ENCODE assay signal across 1 cellular context in genomic region chr14:102200690-102201368, GRCh38.
TF ChIP-seq lines count a peak whose summit lies in the region.

No MANE protein-coding gene starts in this region.

TF ChIP-seq in H1, 55 proteins besides CTCF, POLR2A, EP300 and RAD21 (continued from another document):
- TF ChIP-seq, protein P1, sequence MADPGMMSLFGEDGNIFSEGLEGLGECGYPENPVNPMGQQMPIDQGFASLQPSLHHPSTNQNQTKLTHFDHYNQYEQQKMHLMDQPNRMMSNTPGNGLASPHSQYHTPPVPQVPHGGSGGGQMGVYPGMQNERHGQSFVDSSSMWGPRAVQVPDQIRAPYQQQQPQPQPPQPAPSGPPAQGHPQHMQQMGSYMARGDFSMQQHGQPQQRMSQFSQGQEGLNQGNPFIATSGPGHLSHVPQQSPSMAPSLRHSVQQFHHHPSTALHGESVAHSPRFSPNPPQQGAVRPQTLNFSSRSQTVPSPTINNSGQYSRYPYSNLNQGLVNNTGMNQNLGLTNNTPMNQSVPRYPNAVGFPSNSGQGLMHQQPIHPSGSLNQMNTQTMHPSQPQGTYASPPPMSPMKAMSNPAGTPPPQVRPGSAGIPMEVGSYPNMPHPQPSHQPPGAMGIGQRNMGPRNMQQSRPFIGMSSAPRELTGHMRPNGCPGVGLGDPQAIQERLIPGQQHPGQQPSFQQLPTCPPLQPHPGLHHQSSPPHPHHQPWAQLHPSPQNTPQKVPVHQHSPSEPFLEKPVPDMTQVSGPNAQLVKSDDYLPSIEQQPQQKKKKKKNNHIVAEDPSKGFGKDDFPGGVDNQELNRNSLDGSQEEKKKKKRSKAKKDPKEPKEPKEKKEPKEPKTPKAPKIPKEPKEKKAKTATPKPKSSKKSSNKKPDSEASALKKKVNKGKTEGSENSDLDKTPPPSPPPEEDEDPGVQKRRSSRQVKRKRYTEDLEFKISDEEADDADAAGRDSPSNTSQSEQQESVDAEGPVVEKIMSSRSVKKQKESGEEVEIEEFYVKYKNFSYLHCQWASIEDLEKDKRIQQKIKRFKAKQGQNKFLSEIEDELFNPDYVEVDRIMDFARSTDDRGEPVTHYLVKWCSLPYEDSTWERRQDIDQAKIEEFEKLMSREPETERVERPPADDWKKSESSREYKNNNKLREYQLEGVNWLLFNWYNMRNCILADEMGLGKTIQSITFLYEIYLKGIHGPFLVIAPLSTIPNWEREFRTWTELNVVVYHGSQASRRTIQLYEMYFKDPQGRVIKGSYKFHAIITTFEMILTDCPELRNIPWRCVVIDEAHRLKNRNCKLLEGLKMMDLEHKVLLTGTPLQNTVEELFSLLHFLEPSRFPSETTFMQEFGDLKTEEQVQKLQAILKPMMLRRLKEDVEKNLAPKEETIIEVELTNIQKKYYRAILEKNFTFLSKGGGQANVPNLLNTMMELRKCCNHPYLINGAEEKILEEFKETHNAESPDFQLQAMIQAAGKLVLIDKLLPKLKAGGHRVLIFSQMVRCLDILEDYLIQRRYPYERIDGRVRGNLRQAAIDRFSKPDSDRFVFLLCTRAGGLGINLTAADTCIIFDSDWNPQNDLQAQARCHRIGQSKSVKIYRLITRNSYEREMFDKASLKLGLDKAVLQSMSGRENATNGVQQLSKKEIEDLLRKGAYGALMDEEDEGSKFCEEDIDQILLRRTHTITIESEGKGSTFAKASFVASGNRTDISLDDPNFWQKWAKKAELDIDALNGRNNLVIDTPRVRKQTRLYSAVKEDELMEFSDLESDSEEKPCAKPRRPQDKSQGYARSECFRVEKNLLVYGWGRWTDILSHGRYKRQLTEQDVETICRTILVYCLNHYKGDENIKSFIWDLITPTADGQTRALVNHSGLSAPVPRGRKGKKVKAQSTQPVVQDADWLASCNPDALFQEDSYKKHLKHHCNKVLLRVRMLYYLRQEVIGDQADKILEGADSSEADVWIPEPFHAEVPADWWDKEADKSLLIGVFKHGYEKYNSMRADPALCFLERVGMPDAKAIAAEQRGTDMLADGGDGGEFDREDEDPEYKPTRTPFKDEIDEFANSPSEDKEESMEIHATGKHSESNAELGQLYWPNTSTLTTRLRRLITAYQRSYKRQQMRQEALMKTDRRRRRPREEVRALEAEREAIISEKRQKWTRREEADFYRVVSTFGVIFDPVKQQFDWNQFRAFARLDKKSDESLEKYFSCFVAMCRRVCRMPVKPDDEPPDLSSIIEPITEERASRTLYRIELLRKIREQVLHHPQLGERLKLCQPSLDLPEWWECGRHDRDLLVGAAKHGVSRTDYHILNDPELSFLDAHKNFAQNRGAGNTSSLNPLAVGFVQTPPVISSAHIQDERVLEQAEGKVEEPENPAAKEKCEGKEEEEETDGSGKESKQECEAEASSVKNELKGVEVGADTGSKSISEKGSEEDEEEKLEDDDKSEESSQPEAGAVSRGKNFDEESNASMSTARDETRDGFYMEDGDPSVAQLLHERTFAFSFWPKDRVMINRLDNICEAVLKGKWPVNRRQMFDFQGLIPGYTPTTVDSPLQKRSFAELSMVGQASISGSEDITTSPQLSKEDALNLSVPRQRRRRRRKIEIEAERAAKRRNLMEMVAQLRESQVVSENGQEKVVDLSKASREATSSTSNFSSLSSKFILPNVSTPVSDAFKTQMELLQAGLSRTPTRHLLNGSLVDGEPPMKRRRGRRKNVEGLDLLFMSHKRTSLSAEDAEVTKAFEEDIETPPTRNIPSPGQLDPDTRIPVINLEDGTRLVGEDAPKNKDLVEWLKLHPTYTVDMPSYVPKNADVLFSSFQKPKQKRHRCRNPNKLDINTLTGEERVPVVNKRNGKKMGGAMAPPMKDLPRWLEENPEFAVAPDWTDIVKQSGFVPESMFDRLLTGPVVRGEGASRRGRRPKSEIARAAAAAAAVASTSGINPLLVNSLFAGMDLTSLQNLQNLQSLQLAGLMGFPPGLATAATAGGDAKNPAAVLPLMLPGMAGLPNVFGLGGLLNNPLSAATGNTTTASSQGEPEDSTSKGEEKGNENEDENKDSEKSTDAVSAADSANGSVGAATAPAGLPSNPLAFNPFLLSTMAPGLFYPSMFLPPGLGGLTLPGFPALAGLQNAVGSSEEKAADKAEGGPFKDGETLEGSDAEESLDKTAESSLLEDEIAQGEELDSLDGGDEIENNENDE (IDR thresholded peaks at IDR 0.05; ENCODE audit: insufficient replicate concordance, low read length), result no peak
- no peak for TF ChIP-seq RXRA (IDR thresholded peaks at IDR 0.05; ENCODE audit: insufficient read depth, low read depth, low read length)
- no peak for TF ChIP-seq ASH2L (IDR thresholded peaks at IDR 0.05; ENCODE audit: low read length)
- no peak for TF ChIP-seq PHF8 (conservative IDR thresholded peaks at IDR 0.05; ENCODE audit: low read depth, low read length)
- no peak for TF ChIP-seq TCF12 (IDR thresholded peaks at IDR 0.05; ENCODE audit: low read depth, low read length)
- TF ChIP-seq CBX8 (IDR thresholded peaks at IDR 0.05; ENCODE audit: borderline replicate concordance, low read depth, low read length), result no peak
- TF ChIP-seq POLR2AphosphoS5 (IDR thresholded peaks at IDR 0.05; ENCODE audit: low read depth, low read length), result no peak
- TF ChIP-seq EGR1 (IDR thresholded peaks at IDR 0.05; ENCODE audit: borderline replicate concordance, low read depth, low read length), result no peak
- no peak for TF ChIP-seq POU5F1 (IDR thresholded peaks at IDR 0.05; ENCODE audit: low read depth, low read length)
